ENCODE assay signal across 18 cellular contexts in the genomic region with DNA sequence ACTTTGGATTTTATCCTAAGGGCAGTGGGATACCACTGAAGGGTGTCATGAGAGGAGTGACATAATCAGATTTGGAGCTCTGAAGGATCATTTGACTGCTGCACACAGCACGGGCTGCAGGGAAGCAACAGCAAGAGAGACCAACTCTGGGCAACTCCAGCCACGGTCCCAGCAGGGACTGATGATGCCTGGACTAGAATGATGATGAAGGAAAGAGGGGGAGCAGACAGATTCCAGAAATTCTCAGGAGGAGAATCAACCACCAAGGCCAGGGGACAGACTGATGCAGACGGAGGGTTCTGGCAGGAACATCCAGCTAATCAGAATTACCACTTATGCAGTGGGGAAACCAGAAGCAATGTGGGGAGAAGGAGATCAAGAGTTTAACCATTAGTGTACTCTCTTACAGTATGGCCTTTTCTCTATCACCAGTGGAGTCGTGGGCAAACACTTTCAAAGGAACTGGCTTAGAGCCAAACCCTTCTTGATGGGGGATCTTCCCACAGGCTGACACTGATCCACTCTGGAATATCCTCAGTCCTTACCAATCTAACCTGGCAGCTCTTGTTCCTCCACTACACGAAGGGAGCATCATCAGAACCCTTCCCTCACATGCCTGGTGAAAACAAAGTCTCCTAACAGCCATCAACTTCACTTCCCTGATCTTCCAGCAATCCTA. TPM values are rescaled to one million over a fixed set of nuclear protein-coding genes. Genes with fewer than 3 reads are reported as not detected.
A peak's percentile ranks its signal among the peaks of the same experiment; 100 is the strongest.
DNase-seq lines count a peak whose midpoint lies in the region; ATAC-seq lines count a peak whose summit lies in the region.
"Had no signal": no experiment of that assay in that cellular context is flagged by ENCODE, and none has a peak within 500 bp of the region (broad histone marks: within the 10 kb centered on the region; RNA-seq: fewer than 3 reads in every experiment).

No MANE protein-coding gene starts in this region.

- 18 to 25% methylated on average over 5 of the region's 5 CpGs for WGBS in GM23248 (ENCODE audit: low coverage in 1 of 2, low lambda C conversion rate in 2 of 2, missing lambda C conversion rate in 2 of 2), 2 experiments

- DNase-seq in AG08395 (ENCODE audit: low spot score), result peak; percentile 62
- peak; percentile 80 for DNase-seq in GM23248
- no peak for DNase-seq in activated naive CD8-positive, alpha-beta T cell treated with anti-CD3 and anti-CD28 coated beads, Interleukin-2, amount 10 ng/mL, durations not matched to agents 7 days and 5 days
- DNase-seq in iris pigment epithelial cell (ENCODE audit: low read depth), result peak; percentile 72
- DNase-seq in amygdala (lab: John Stamatoyannopoulos, UW), result no peak
- no peak for DNase-seq in NCI-H2196 treated with DMSO at 0.1 percent for 48 hours (lab: John Stamatoyannopoulos, UW; ENCODE audit: unreplicated experiment)
- no peak for DNase-seq in activated CD4-positive, alpha-beta memory T cell treated with anti-CD3 and anti-CD28 coated beads for 36 hours
- DNase-seq: body of pancreas; CD4-positive, CD25-positive, alpha-beta regulatory T cell; effector memory CD4-positive, alpha-beta T cell; Kasumi-1; kidney; naive B cell; NCI-H1930 had no signal

- CTCF ChIA-PET in activated CD4-positive, alpha-beta memory T cell treated with anti-CD3 and anti-CD28 coated beads for 36 hours (lab: Charles Lee), result no interaction called here

- H3K27me3 ChIP-seq in GM23248 (replicated peaks; ENCODE audit: insufficient read depth), result no peaks in the 10 kb centered on the region
- H3K27me3 ChIP-seq: body of pancreas, gastroesophageal sphincter, SJSA1 had no signal

- H3K27ac ChIP-seq in GM23248, result peak overlapping the region; percentile 71
- H3K27ac ChIP-seq: body of pancreas, gastroesophageal sphincter, HL-60, SJSA1 had no signal

- H3K27me3 Mint-ChIP-seq in activated naive CD8-positive, alpha-beta T cell treated with anti-CD3 and anti-CD28 coated beads, Interleukin-2, amount 10 ng/mL, durations not matched to agents 7 days and 5 days, result no peaks in the 10 kb centered on the region
- no peaks in the 10 kb centered on the region for H3K27me3 Mint-ChIP-seq in activated CD4-positive, alpha-beta memory T cell treated with anti-CD3 and anti-CD28 coated beads for 36 hours
- H3K27me3 Mint-ChIP-seq: CD4-positive, CD25-positive, alpha-beta regulatory T cell; naive B cell had no signal

- peak overlapping the region; percentile 6 for H3K4me3 Mint-ChIP-seq in activated naive CD8-positive, alpha-beta T cell treated with anti-CD3 and anti-CD28 coated beads, Interleukin-2, amount 10 ng/mL, durations not matched to agents 7 days and 5 days
- H3K4me3 Mint-ChIP-seq in activated CD4-positive, alpha-beta memory T cell treated with anti-CD3 and anti-CD28 coated beads for 36 hours, result no peak overlapping the region

- H3K4me3 ChIP-seq in GM23248, result peak overlapping the region; percentile 21; the same call in 1 of the 2 replicates
- H3K4me3 ChIP-seq: body of pancreas, gastroesophageal sphincter, SJSA1 had no signal

- POLR2A ChIA-PET in activated naive CD8-positive, alpha-beta T cell treated with anti-CD3 and anti-CD28 coated beads, Interleukin-2, amount 10 ng/mL, durations not matched to agents 7 days and 5 days (lab: Charles Lee), result no interaction called here
- POLR2A ChIA-PET in activated CD4-positive, alpha-beta memory T cell treated with anti-CD3 and anti-CD28 coated beads for 36 hours (lab: Charles Lee), result no interaction called here

- peaks cover 3% of the 10 kb centered on the region for H3K36me3 Mint-ChIP-seq in activated naive CD8-positive, alpha-beta T cell treated with anti-CD3 and anti-CD28 coated beads, Interleukin-2, amount 10 ng/mL, durations not matched to agents 7 days and 5 days
- peaks cover 14% of the 10 kb centered on the region for H3K36me3 Mint-ChIP-seq in activated CD4-positive, alpha-beta memory T cell treated with anti-CD3 and anti-CD28 coated beads for 36 hours

- peaks cover 39% of the 10 kb centered on the region for H3K4me1 ChIP-seq in GM23248 (ENCODE audit: insufficient read depth)

- peak overlapping the region; percentile 77 for H3K4me2 ChIP-seq in GM23248 (ENCODE audit: unreplicated experiment)

- no peak overlapping the region for H2AFZ ChIP-seq in GM23248

- H3K9me2 ChIP-seq in GM23248 (ENCODE audit: insufficient read depth), result no peaks in the 10 kb centered on the region

- no peaks in the 10 kb centered on the region; the same call in 1 of the 2 replicates for H4K20me1 ChIP-seq in GM23248 (ENCODE audit: insufficient read depth)

- peaks cover 83% of the 10 kb centered on the region for H3K79me2 ChIP-seq in GM23248 (ENCODE audit: insufficient read depth)

- peak overlapping the region; percentile 48 for H3K9ac ChIP-seq in GM23248

- peaks cover 21% of the 10 kb centered on the region for H3F3A ChIP-seq in GM23248 (ENCODE audit: insufficient read depth)

- intact Hi-C loops in activated CD4-positive, alpha-beta memory T cell treated with anti-CD3 and anti-CD28 coated beads for 36 hours (cut with micrococcal nuclease), result loop anchor here (5.0 kb wide), 1 partner anchor 103 kb away; no protein-coding TSS in a partner anchor

- H3K4me1 Mint-ChIP-seq in activated naive CD8-positive, alpha-beta T cell treated with anti-CD3 and anti-CD28 coated beads, Interleukin-2, amount 10 ng/mL, durations not matched to agents 7 days and 5 days, result peaks cover 44% of the 10 kb centered on the region
- H3K4me1 Mint-ChIP-seq in activated CD4-positive, alpha-beta memory T cell treated with anti-CD3 and anti-CD28 coated beads for 36 hours (ENCODE audit: low read depth), result peaks cover 63% of the 10 kb centered on the region

- no peaks in the 10 kb centered on the region for H3K36me3 ChIP-seq in GM23248 (ENCODE audit: low read depth)

- in situ Hi-C loops in GM23248 (cut with MboI), result no loop called here

- H3K27ac Mint-ChIP-seq in activated naive CD8-positive, alpha-beta T cell treated with anti-CD3 and anti-CD28 coated beads, Interleukin-2, amount 10 ng/mL, durations not matched to agents 7 days and 5 days, result peak overlapping the region; percentile 43
- H3K27ac Mint-ChIP-seq in activated CD4-positive, alpha-beta memory T cell treated with anti-CD3 and anti-CD28 coated beads for 36 hours, result no peak overlapping the region

- no peaks in the 10 kb centered on the region for H3K9me3 ChIP-seq in GM23248 (ENCODE audit: low read depth)
- H3K9me3 ChIP-seq: body of pancreas, gastroesophageal sphincter, SJSA1 had no signal

- no peak for ATAC-seq in activated naive CD8-positive, alpha-beta T cell treated with anti-CD3 and anti-CD28 coated beads, Interleukin-2, amount 10 ng/mL, durations not matched to agents 7 days and 5 days (ENCODE audit: low read depth)
- no peak for ATAC-seq in GM18498 (IDR thresholded peaks at IDR 0.05; ENCODE audit: unreplicated experiment)
- ATAC-seq: body of pancreas, gastroesophageal sphincter had no signal

- H3K9me3 Mint-ChIP-seq in activated naive CD8-positive, alpha-beta T cell treated with anti-CD3 and anti-CD28 coated beads, Interleukin-2, amount 10 ng/mL, durations not matched to agents 7 days and 5 days, result no peaks in the 10 kb centered on the region
- H3K9me3 Mint-ChIP-seq in activated CD4-positive, alpha-beta memory T cell treated with anti-CD3 and anti-CD28 coated beads for 36 hours, result no peaks in the 10 kb centered on the region
- H3K9me3 Mint-ChIP-seq: CD4-positive, CD25-positive, alpha-beta regulatory T cell; naive B cell had no signal

RNA-seq across cellular contexts. Expression of gene URB1, which starts 3.3 kb away (rescaled TPM):
- 15.7 and 20.4 TPM in 2 replicates for total RNA-seq in GM23248 (2014; rRNA removed; shearing (Covaris generic))
- polyA plus RNA-seq in GM23248 (2016; fragmentation: Nextera tagmentation; extraction: Ambion mirVana), result 4.6 and 4.9 TPM in 2 replicates
- 10 to 100 TPM; 15.8 to 16.5 TPM for total RNA-seq in activated naive CD8-positive, alpha-beta T cell treated with anti-CD3 and anti-CD28 coated beads, Interleukin-2, amount 10 ng/mL, durations not matched to agents 7 days and 5 days
- 10 to 100 TPM; 21.5 to 23.4 TPM for total RNA-seq in activated CD4-positive, alpha-beta memory T cell treated with anti-CD3 and anti-CD28 coated beads for 36 hours

RNA-seq across cellular contexts. Expression of gene EVA1C, which starts 23.0 kb away (rescaled TPM):
- 0.89 and 2.2 TPM in 2 replicates for total RNA-seq in GM23248 (2014; rRNA removed; shearing (Covaris generic))
- 1.3 and 1.9 TPM in 2 replicates for polyA plus RNA-seq in GM23248 (2016; fragmentation: Nextera tagmentation; extraction: Ambion mirVana)
- 10 to 100 TPM in 1 of 2 experiments, 1 to 10 TPM in 1; 9.3 to 12.4 TPM for total RNA-seq in activated naive CD8-positive, alpha-beta T cell treated with anti-CD3 and anti-CD28 coated beads, Interleukin-2, amount 10 ng/mL, durations not matched to agents 7 days and 5 days
- total RNA-seq in activated CD4-positive, alpha-beta memory T cell treated with anti-CD3 and anti-CD28 coated beads for 36 hours, result 1 to 10 TPM; 9.3 to 9.6 TPM

Comparison
In these comparisons a context has a peak if more than half of its experiments do, and no peak if none do; other contexts are left out.
1. DNase-seq: peak in AG08395 (single experiment), GM23248 (single experiment) and iris pigment epithelial cell (single experiment); none in activated naive CD8-positive, alpha-beta T cell treated with anti-CD3 and anti-CD28 coated beads, Interleukin-2, amount 10 ng/mL, durations not matched to agents 7 days and 5 days (single experiment), amygdala (0 of 56), NCI-H2196 treated with DMSO at 0.1 percent for 48 hours (single experiment) and activated CD4-positive, alpha-beta memory T cell treated with anti-CD3 and anti-CD28 coated beads for 36 hours (single experiment).